19 cellular contexts compared by ENCODE assay signal in genomic region chr1:208437416-208437815, GRCh38.
DNase-seq lines count a peak whose midpoint lies in the region; ATAC-seq, FAIRE-seq and TF ChIP-seq lines count a peak whose summit lies in the region.
"Had no signal": no experiment of that assay in that cellular context is flagged by ENCODE, and none has a peak within 500 bp of the region (broad histone marks: within the 10 kb centered on the region; RNA-seq: fewer than 3 reads in every experiment).

No MANE protein-coding gene starts in this region.

- peak overlapping the region; percentile 31; the same call in 1 of the 2 replicates for H2AFZ ChIP-seq in SK-N-SH (ENCODE audit: low read depth)

- H4K20me1 ChIP-seq in SK-N-SH (ENCODE audit: insufficient read depth) = no peaks in the 10 kb centered on the region
- H4K20me1 ChIP-seq: BLaER1 had no signal

- TF ChIP-seq CTCF in SK-N-SH (IDR thresholded peaks at IDR 0.05) (no peak), right lobe of liver (IDR thresholded peaks at IDR 0.05) (no peak), spleen (IDR thresholded peaks at IDR 0.05 in 8 of 11, conservative IDR thresholded peaks at IDR 0.05 in 3 of 11) (no peak)

- peak overlapping the region; percentile 26; the same call in 1 of the 2 replicates for H3K9ac ChIP-seq in SK-N-SH
- H3K9ac ChIP-seq: BLaER1 had no signal

- POLR2A ChIA-PET in SK-N-SH (lab: Yijun Ruan, JAX) = no interaction called here

- no peaks in the 10 kb centered on the region for H3K27me3 ChIP-seq in SK-N-SH (ENCODE audit: insufficient read depth)
- no peaks in the 10 kb centered on the region for H3K27me3 ChIP-seq in right lobe of liver
- H3K27me3 ChIP-seq in spleen (replicated peaks in 1 of 7) = peaks cover 0 to 8% (median 0%) of the 10 kb centered on the region in 7 donors
- H3K27me3 ChIP-seq: BLaER1 had no signal

- H3K4me1 Mint-ChIP-seq in stimulated activated naive CD8-positive, alpha-beta T cell treated with anti-CD3 and anti-CD28 coated beads, Interleukin-15, amount 100 ng/mL, for 72 hours = no peaks in the 10 kb centered on the region

- no peak for TF ChIP-seq RAD21 in SK-N-SH (IDR thresholded peaks at IDR 0.05; ENCODE audit: low read length)

- H3K27ac ChIP-seq in SK-N-SH (ENCODE audit: low read depth in 2 of 2, low read length in 1 of 2) (peak overlapping the region; percentile 74 to 78; a peak in 3 of 4 replicates), right lobe of liver (no peak overlapping the region), spleen (no peak overlapping the region)
- H3K27ac ChIP-seq: BLaER1, coronary artery, gastroesophageal sphincter had no signal

- no peak overlapping the region for H3K4me3 Mint-ChIP-seq in stimulated activated naive CD8-positive, alpha-beta T cell treated with anti-CD3 and anti-CD28 coated beads, Interleukin-15, amount 100 ng/mL, for 72 hours

- CTCF ChIA-PET in SK-N-SH (lab: Yijun Ruan, JAX) = no interaction called here

- 53% methylated on average over 4 of the region's 4 CpGs for WGBS in SK-N-SH (ENCODE audit: low lambda C conversion rate)
- 84% methylated on average over 4 of the region's 4 CpGs for WGBS in right lobe of liver (ENCODE audit: insufficient coverage, low coverage, low lambda C conversion rate, missing lambda C conversion rate)
- WGBS in spleen, 5 donors = 48 to 64% (median 54%) methylated on average over 4 of the region's 4 CpGs

- H3K27me3 Mint-ChIP-seq in stimulated activated naive CD8-positive, alpha-beta T cell treated with anti-CD3 and anti-CD28 coated beads, Interleukin-15, amount 100 ng/mL, for 72 hours = no peaks in the 10 kb centered on the region

- TF ChIP-seq EP300 in SK-N-SH (IDR thresholded peaks at IDR 0.05; ENCODE audit: borderline replicate concordance in 1 of 2, low read depth in 1 of 2, low read length in 1 of 2) = no peak

- H3K27ac Mint-ChIP-seq in stimulated activated naive CD8-positive, alpha-beta T cell treated with anti-CD3 and anti-CD28 coated beads, Interleukin-15, amount 100 ng/mL, for 72 hours = no peak overlapping the region
- H3K27ac Mint-ChIP-seq: activated naive CD4-positive, alpha-beta T cell treated with anti-CD3 and anti-CD28 coated beads, Interleukin-2, amount 50 U/mL, for 72 hours had no signal

- H3K4me1 ChIP-seq in SK-N-SH (ENCODE audit: control insufficient read depth in 1 of 2, insufficient read depth in 2 of 2, low read depth in 1 of 2, low read length in 1 of 2) (peaks cover 27 to 33% of the 10 kb centered on the region in 2 experiments), right lobe of liver (no peaks in the 10 kb centered on the region), spleen (no peaks in the 10 kb centered on the region)
- H3K4me1 ChIP-seq: BLaER1, gastroesophageal sphincter had no signal

- H3K36me3 ChIP-seq in SK-N-SH (replicated peaks in 1 of 2; ENCODE audit: control insufficient read depth in 1 of 2, insufficient read depth in 2 of 2, low read length in 1 of 2) (no peaks in the 10 kb centered on the region), right lobe of liver (no peaks in the 10 kb centered on the region), spleen (no peaks in the 10 kb centered on the region)
- H3K36me3 ChIP-seq: BLaER1, gastroesophageal sphincter had no signal

- peak overlapping the region; percentile 65 for H3K4me2 ChIP-seq in SK-N-SH
- H3K4me2 ChIP-seq: BLaER1 had no signal

- no peaks in the 10 kb centered on the region for H3K9me2 ChIP-seq in SK-N-SH

- FAIRE-seq in urothelium cell line (lab: Jason Lieb, UNC) = no peak
- FAIRE-seq: H54 had no signal

- peak; percentile 50 for ATAC-seq in stimulated activated naive CD8-positive, alpha-beta T cell treated with anti-CD3 and anti-CD28 coated beads, Interleukin-15, amount 100 ng/mL, for 72 hours
- ATAC-seq in stimulated activated naive CD8-positive, alpha-beta T cell treated with anti-CD3 and anti-CD28 coated beads, Interleukin-15, Interleukin-2, amounts not matched to agents 100 U/mL and 50 U/mL, for 24 hours = no peak
- ATAC-seq in HG02870 (IDR thresholded peaks at IDR 0.05; ENCODE audit: unreplicated experiment) = no peak
- ATAC-seq in right lobe of liver = no peak
- ATAC-seq: gastroesophageal sphincter had no signal

- peaks cover 2 to 11% of the 10 kb centered on the region in 2 donors for H3K9me3 Mint-ChIP-seq in stimulated activated naive CD8-positive, alpha-beta T cell treated with anti-CD3 and anti-CD28 coated beads, Interleukin-15, amount 100 ng/mL, for 72 hours

- no peaks in the 10 kb centered on the region for H3K79me2 ChIP-seq in SK-N-SH (ENCODE audit: insufficient read depth)

- H3K9me3 ChIP-seq in SK-N-SH = no peaks in the 10 kb centered on the region
- no peaks in the 10 kb centered on the region for H3K9me3 ChIP-seq in right lobe of liver
- peaks cover 0 to 10% (median 2%) of the 10 kb centered on the region in 8 donors for H3K9me3 ChIP-seq in spleen
- H3K9me3 ChIP-seq: BLaER1, gastroesophageal sphincter had no signal

- intact Hi-C loops in right lobe of liver (cut with DNase I) = no loop called here
- intact Hi-C loops in spleen (cut with DNase I; ENCODE audit: low total_unique reads) = no loop called here

- H3K4me3 ChIP-seq in SK-N-SH (ENCODE audit: low read depth in 2 of 2, low read length in 1 of 2) = no peak overlapping the region
- no peak overlapping the region for H3K4me3 ChIP-seq in right lobe of liver
- H3K4me3 ChIP-seq in spleen = no peak overlapping the region
- H3K4me3 ChIP-seq: BLaER1, coronary artery, gastroesophageal sphincter had no signal

- H3F3A ChIP-seq in SK-N-SH (replicated peaks; ENCODE audit: insufficient read depth) = peaks cover 24% of the 10 kb centered on the region

- DNase-seq in stimulated activated naive CD8-positive, alpha-beta T cell treated with anti-CD3 and anti-CD28 coated beads, Interleukin-15, amount 100 ng/mL, for 72 hours = no peak
- DNase-seq in stimulated activated naive CD8-positive, alpha-beta T cell treated with anti-CD3 and anti-CD28 coated beads, Interleukin-15, Interleukin-2, amounts not matched to agents 100 U/mL and 50 U/mL, for 24 hours = no peak
- no peak for DNase-seq in SK-N-SH
- DNase-seq in fibroblast of peridontal ligament (ENCODE audit: extremely low read depth) = peak; percentile 36
- peak; percentile 47 for DNase-seq in urothelium cell line (ENCODE audit: low spot score)
- DNase-seq in right lobe of liver = no peak
- DNase-seq in spleen = no peak
- DNase-seq: DMS79 treated with DMSO at 0.1 percent for 48 hours; NCI-H1092 treated with DMSO at 0.1 percent for 48 hours; NCI-H446; stimulated activated CD4-positive, alpha-beta T cell treated with anti-CD3 and anti-CD28 coated beads, Interleukin-4, amount 100 ng/mL, for 4 hours; stimulated activated naive CD4-positive, alpha-beta T cell treated with Interleukin-2 at 50 U/mL for 16 hours; T1000 had no signal

- TF ChIP-seq POLR2A in right lobe of liver (IDR thresholded peaks at IDR 0.05) = no peak
- no peak for TF ChIP-seq POLR2A in spleen (IDR thresholded peaks at IDR 0.05)

TF ChIP-seq in SK-N-SH, 30 proteins besides CTCF, POLR2A, EP300 and RAD21:
- TF ChIP-seq NRF1 (IDR thresholded peaks at IDR 0.05; ENCODE audit: low read depth, low read length) (no peak), IRF3 (IDR thresholded peaks at IDR 0.05; ENCODE audit: low read depth, low read length) (no peak), JUND (IDR thresholded peaks at IDR 0.05) (peak; percentile 31; the same call in 1 of the 2 replicates), TCF12 (IDR thresholded peaks at IDR 0.05) (no peak; the same call in 1 of the 2 replicates), ZBTB33 (IDR thresholded peaks at IDR 0.05; ENCODE audit: borderline replicate concordance, low read depth) (no peak), SMC3 (IDR thresholded peaks at IDR 0.05; ENCODE audit: low read depth, low read length) (no peak), ELF1 (IDR thresholded peaks at IDR 0.05) (no peak), RFX5 (IDR thresholded peaks at IDR 0.05; ENCODE audit: low read length) (no peak), TEAD4 (IDR thresholded peaks at IDR 0.05; ENCODE audit: borderline replicate concordance, insufficient read depth) (no peak), FOSL2 (IDR thresholded peaks at IDR 0.05; ENCODE audit: borderline replicate concordance, low read depth) (peak; percentile 61), TAF1 (IDR thresholded peaks at IDR 0.05; ENCODE audit: borderline replicate concordance, low read depth, low read length) (no peak), GABPA (IDR thresholded peaks at IDR 0.05; ENCODE audit: low read depth) (peak; percentile 32; the same call in 1 of the 2 replicates), PBX3 (IDR thresholded peaks at IDR 0.05) (peak; percentile 51; the same call in 1 of the 2 replicates)

Comparison
In these comparisons a context has a peak if more than half of its experiments do, and no peak if none do; other contexts are left out.
1. DNase-seq: peak in fibroblast of peridontal ligament (single experiment) and urothelium cell line (single experiment); none in stimulated activated naive CD8-positive, alpha-beta T cell treated with anti-CD3 and anti-CD28 coated beads, Interleukin-15, amount 100 ng/mL, for 72 hours (0 of 2), stimulated activated naive CD8-positive, alpha-beta T cell treated with anti-CD3 and anti-CD28 coated beads, Interleukin-15, Interleukin-2, amounts not matched to agents 100 U/mL and 50 U/mL, for 24 hours (single experiment), SK-N-SH (single experiment), right lobe of liver (0 of 3) and spleen (single experiment).
2. H3K27ac ChIP-seq: peak in SK-N-SH (2 of 2); none in right lobe of liver (0 of 3) and spleen (0 of 8).